Comparison of ENCODE assay signal across 1 cellular context in the genomic region with DNA sequence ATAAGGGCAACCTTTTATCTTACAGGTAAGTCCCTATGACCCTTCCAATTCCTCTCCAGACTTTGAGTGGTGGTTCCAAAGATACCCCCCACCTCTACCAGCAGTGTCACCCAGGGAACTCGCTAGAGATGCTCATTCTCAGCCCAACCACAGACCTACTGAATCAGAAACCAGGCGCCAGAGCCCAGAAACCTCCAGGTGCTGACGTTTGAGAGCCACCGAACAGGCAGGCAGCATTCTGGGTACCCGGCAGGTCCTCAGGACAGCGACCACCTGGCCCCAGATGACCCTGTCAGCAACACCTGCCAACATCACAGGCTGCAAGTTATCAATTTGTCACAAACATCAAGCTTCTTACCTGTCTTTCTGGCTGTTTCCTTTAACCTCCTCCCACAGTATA.
TF ChIP-seq lines count a peak whose summit lies in the region.

No MANE protein-coding gene starts in this region.

TF ChIP-seq in GM12878, 131 proteins besides CTCF, POLR2A, EP300 and RAD21 (continued from another document):
- TF ChIP-seq RCOR1 (conservative IDR thresholded peaks at IDR 0.05; ENCODE audit: low read depth, low read length) (no peak), ATF7 (IDR thresholded peaks at IDR 0.05; ENCODE audit: low read depth) (no peak), HDAC2 (IDR thresholded peaks at IDR 0.05) (no peak), CBFB (IDR thresholded peaks at IDR 0.05; ENCODE audit: low read depth) (no peak), ZNF274 (IDR thresholded peaks at IDR 0.05; ENCODE audit: insufficient read depth, insufficient read length) (no peak), BHLHE40 (IDR thresholded peaks at IDR 0.05; ENCODE audit: borderline replicate concordance in 1 of 2, low read depth in 2 of 2, low read length in 1 of 2) (no peak), FOXM1 (IDR thresholded peaks at IDR 0.05; ENCODE audit: low read depth, low read length) (no peak), MTA2 (IDR thresholded peaks at IDR 0.05; ENCODE audit: low read depth) (no peak), ZSCAN29 (IDR thresholded peaks at IDR 0.05) (no peak), ZNF384 (IDR thresholded peaks at IDR 0.05; ENCODE audit: borderline replicate concordance, low read depth, low read length) (no peak), BCL11A (IDR thresholded peaks at IDR 0.05; ENCODE audit: low read depth, low read length) (no peak), TCF12 (IDR thresholded peaks at IDR 0.05; ENCODE audit: low read depth, low read length) (peak; percentile 82), SMARCA5 (IDR thresholded peaks at IDR 0.05) (no peak), RFX5 (IDR thresholded peaks at IDR 0.05; ENCODE audit: low read depth, low read length) (no peak), CREM (IDR thresholded peaks at IDR 0.05; ENCODE audit: low read depth) (peak; percentile 18; the same call in 1 of the 2 replicates), SREBF2 (IDR thresholded peaks at IDR 0.05; ENCODE audit: low read length) (no peak), RUNX3 (IDR thresholded peaks at IDR 0.05; ENCODE audit: low read length) (peak; percentile 61), FOXK2 (IDR thresholded peaks at IDR 0.05) (no peak), ESRRA (IDR thresholded peaks at IDR 0.05; ENCODE audit: low read length) (no peak), ZNF24 (IDR thresholded peaks at IDR 0.05) (no peak)
- TF ChIP-seq, protein P1, sequence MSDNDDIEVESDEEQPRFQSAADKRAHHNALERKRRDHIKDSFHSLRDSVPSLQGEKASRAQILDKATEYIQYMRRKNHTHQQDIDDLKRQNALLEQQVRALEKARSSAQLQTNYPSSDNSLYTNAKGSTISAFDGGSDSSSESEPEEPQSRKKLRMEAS (IDR thresholded peaks at IDR 0.05; ENCODE audit: low read depth, low read length): no peak
- TF ChIP-seq, protein P2, sequence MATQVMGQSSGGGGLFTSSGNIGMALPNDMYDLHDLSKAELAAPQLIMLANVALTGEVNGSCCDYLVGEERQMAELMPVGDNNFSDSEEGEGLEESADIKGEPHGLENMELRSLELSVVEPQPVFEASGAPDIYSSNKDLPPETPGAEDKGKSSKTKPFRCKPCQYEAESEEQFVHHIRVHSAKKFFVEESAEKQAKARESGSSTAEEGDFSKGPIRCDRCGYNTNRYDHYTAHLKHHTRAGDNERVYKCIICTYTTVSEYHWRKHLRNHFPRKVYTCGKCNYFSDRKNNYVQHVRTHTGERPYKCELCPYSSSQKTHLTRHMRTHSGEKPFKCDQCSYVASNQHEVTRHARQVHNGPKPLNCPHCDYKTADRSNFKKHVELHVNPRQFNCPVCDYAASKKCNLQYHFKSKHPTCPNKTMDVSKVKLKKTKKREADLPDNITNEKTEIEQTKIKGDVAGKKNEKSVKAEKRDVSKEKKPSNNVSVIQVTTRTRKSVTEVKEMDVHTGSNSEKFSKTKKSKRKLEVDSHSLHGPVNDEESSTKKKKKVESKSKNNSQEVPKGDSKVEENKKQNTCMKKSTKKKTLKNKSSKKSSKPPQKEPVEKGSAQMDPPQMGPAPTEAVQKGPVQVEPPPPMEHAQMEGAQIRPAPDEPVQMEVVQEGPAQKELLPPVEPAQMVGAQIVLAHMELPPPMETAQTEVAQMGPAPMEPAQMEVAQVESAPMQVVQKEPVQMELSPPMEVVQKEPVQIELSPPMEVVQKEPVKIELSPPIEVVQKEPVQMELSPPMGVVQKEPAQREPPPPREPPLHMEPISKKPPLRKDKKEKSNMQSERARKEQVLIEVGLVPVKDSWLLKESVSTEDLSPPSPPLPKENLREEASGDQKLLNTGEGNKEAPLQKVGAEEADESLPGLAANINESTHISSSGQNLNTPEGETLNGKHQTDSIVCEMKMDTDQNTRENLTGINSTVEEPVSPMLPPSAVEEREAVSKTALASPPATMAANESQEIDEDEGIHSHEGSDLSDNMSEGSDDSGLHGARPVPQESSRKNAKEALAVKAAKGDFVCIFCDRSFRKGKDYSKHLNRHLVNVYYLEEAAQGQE (IDR thresholded peaks at IDR 0.05; ENCODE audit: low read depth, low read length): no peak
- TF ChIP-seq, protein P3, sequence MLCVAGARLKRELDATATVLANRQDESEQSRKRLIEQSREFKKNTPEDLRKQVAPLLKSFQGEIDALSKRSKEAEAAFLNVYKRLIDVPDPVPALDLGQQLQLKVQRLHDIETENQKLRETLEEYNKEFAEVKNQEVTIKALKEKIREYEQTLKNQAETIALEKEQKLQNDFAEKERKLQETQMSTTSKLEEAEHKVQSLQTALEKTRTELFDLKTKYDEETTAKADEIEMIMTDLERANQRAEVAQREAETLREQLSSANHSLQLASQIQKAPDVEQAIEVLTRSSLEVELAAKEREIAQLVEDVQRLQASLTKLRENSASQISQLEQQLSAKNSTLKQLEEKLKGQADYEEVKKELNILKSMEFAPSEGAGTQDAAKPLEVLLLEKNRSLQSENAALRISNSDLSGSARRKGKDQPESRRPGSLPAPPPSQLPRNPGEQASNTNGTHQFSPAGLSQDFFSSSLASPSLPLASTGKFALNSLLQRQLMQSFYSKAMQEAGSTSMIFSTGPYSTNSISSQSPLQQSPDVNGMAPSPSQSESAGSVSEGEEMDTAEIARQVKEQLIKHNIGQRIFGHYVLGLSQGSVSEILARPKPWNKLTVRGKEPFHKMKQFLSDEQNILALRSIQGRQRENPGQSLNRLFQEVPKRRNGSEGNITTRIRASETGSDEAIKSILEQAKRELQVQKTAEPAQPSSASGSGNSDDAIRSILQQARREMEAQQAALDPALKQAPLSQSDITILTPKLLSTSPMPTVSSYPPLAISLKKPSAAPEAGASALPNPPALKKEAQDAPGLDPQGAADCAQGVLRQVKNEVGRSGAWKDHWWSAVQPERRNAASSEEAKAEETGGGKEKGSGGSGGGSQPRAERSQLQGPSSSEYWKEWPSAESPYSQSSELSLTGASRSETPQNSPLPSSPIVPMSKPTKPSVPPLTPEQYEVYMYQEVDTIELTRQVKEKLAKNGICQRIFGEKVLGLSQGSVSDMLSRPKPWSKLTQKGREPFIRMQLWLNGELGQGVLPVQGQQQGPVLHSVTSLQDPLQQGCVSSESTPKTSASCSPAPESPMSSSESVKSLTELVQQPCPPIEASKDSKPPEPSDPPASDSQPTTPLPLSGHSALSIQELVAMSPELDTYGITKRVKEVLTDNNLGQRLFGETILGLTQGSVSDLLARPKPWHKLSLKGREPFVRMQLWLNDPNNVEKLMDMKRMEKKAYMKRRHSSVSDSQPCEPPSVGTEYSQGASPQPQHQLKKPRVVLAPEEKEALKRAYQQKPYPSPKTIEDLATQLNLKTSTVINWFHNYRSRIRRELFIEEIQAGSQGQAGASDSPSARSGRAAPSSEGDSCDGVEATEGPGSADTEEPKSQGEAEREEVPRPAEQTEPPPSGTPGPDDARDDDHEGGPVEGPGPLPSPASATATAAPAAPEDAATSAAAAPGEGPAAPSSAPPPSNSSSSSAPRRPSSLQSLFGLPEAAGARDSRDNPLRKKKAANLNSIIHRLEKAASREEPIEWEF (IDR thresholded peaks at IDR 0.05; ENCODE audit: insufficient replicate concordance, low read depth, low read length): no peak
- TF ChIP-seq, protein P4, sequence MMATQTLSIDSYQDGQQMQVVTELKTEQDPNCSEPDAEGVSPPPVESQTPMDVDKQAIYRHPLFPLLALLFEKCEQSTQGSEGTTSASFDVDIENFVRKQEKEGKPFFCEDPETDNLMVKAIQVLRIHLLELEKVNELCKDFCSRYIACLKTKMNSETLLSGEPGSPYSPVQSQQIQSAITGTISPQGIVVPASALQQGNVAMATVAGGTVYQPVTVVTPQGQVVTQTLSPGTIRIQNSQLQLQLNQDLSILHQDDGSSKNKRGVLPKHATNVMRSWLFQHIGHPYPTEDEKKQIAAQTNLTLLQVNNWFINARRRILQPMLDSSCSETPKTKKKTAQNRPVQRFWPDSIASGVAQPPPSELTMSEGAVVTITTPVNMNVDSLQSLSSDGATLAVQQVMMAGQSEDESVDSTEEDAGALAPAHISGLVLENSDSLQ (IDR thresholded peaks at IDR 0.05): no peak
- TF ChIP-seq, protein P5, sequence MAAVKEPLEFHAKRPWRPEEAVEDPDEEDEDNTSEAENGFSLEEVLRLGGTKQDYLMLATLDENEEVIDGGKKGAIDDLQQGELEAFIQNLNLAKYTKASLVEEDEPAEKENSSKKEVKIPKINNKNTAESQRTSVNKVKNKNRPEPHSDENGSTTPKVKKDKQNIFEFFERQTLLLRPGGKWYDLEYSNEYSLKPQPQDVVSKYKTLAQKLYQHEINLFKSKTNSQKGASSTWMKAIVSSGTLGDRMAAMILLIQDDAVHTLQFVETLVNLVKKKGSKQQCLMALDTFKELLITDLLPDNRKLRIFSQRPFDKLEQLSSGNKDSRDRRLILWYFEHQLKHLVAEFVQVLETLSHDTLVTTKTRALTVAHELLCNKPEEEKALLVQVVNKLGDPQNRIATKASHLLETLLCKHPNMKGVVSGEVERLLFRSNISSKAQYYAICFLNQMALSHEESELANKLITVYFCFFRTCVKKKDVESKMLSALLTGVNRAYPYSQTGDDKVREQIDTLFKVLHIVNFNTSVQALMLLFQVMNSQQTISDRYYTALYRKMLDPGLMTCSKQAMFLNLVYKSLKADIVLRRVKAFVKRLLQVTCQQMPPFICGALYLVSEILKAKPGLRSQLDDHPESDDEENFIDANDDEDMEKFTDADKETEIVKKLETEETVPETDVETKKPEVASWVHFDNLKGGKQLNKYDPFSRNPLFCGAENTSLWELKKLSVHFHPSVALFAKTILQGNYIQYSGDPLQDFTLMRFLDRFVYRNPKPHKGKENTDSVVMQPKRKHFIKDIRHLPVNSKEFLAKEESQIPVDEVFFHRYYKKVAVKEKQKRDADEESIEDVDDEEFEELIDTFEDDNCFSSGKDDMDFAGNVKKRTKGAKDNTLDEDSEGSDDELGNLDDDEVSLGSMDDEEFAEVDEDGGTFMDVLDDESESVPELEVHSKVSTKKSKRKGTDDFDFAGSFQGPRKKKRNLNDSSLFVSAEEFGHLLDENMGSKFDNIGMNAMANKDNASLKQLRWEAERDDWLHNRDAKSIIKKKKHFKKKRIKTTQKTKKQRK (IDR thresholded peaks at IDR 0.05; ENCODE audit: low read depth, low read length): no peak
- TF ChIP-seq, protein P6, sequence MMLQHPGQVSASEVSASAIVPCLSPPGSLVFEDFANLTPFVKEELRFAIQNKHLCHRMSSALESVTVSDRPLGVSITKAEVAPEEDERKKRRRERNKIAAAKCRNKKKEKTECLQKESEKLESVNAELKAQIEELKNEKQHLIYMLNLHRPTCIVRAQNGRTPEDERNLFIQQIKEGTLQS (IDR thresholded peaks at IDR 0.05; ENCODE audit: borderline replicate concordance, extremely low read depth, low read depth, low read length): no peak
- TF ChIP-seq, protein P7, sequence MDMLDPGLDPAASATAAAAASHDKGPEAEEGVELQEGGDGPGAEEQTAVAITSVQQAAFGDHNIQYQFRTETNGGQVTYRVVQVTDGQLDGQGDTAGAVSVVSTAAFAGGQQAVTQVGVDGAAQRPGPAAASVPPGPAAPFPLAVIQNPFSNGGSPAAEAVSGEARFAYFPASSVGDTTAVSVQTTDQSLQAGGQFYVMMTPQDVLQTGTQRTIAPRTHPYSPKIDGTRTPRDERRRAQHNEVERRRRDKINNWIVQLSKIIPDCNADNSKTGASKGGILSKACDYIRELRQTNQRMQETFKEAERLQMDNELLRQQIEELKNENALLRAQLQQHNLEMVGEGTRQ (IDR thresholded peaks at IDR 0.05; ENCODE audit: borderline replicate concordance, low read depth, low read length): no peak
TF ChIP-seq in GM12878: peak in this region for 7.
